ENCODE assay signal across 12 cellular contexts in the genomic region with DNA sequence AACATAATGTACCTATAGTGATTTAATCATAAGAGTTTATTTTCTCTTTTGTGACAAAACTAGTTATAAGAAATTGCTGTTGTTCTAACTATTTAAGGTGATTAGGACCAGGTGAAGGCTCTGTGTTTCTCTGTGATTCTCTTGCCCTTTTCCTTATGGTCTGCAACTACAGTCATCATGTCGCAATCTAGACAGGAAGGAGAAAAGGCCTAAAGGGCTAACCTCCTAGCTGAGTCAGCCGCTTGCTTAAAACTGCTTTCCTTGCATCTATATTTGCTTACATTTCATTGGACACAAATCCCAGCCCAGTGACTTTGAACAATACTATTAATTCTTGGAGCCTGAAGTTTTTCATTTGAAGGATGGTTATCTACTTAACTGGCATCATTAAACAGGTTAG.
DNase-seq lines count a peak whose midpoint lies in the region; ATAC-seq, FAIRE-seq and TF ChIP-seq lines count a peak whose summit lies in the region.
"Had no signal": no experiment of that assay in that cellular context is flagged by ENCODE, and none has a peak within 500 bp of the region (broad histone marks: within the 10 kb centered on the region; RNA-seq: fewer than 3 reads in every experiment).

No MANE protein-coding gene starts in this region.

- peak overlapping the region in 1 of 2 experiments; percentile 22; a peak in 1 of 4 replicates for H4K8ac ChIP-seq in IMR-90 (ENCODE audit: low read depth in 2 of 2, low read length in 2 of 2)

- H3K27ac ChIP-seq in AG04450 (ENCODE audit: low read depth, low read length) (no peak overlapping the region), IMR-90 (ENCODE audit: insufficient read depth, low read length) (no peak overlapping the region), astrocyte (ENCODE audit: low read depth, low read length) (peak overlapping the region; percentile 38)

- H2AFZ ChIP-seq in IMR-90 (replicated peaks; ENCODE audit: low read length, poor library complexity) (no peak overlapping the region), astrocyte (ENCODE audit: low read depth, low read length) (no peak overlapping the region)

- TF ChIP-seq POLR2A in IMR-90 (IDR thresholded peaks at IDR 0.05; ENCODE audit: low read depth, low read length) = no peak

- no peak overlapping the region for H2BK20ac ChIP-seq in IMR-90 (ENCODE audit: low read depth, low read length)

- H3K4me1 ChIP-seq in IMR-90 (ENCODE audit: control insufficient read depth, insufficient read depth, low read length) = peaks cover 3% of the 10 kb centered on the region; the same call in 1 of the 2 replicates
- peaks cover 15% of the 10 kb centered on the region for H3K4me1 ChIP-seq in astrocyte (ENCODE audit: insufficient read depth, low read length)

- H2BK5ac ChIP-seq in IMR-90 (ENCODE audit: low read depth, low read length, poor library complexity, severe bottlenecking) = peak overlapping the region; percentile 97

- no peak overlapping the region for H2BK15ac ChIP-seq in IMR-90 (ENCODE audit: low read depth, low read length)

- no TSS peak for BruUV-seq in IMR-90 (replicated peaks; lab: Mats Ljungman, UMichigan)

- no peaks in the 10 kb centered on the region for H3K27me3 Mint-ChIP-seq in astrocyte (ENCODE audit: low read depth, unreplicated experiment)
- H3K27me3 Mint-ChIP-seq: CD4-positive, CD25-positive, alpha-beta regulatory T cell had no signal

- H3K4me1 Mint-ChIP-seq in astrocyte (ENCODE audit: low read depth, unreplicated experiment) = peaks cover 23% of the 10 kb centered on the region

- H2AK9ac ChIP-seq in IMR-90 (replicated peaks; ENCODE audit: low read depth, low read length, poor library complexity) = no peak overlapping the region

- H3K79me1 ChIP-seq in IMR-90 (ENCODE audit: low read depth in 1 of 2, low read length in 2 of 2) = peaks cover 0 to 3% of the 10 kb centered on the region in 2 experiments; a peak in 1 of 4 replicates

- no peaks in the 10 kb centered on the region for H3K9me1 ChIP-seq in IMR-90 (ENCODE audit: insufficient read depth, low read length)

- no peak overlapping the region for H3K9ac ChIP-seq in IMR-90 (ENCODE audit: low read depth, low read length)
- no peak overlapping the region for H3K9ac ChIP-seq in astrocyte (ENCODE audit: low read length)

- H3K4ac ChIP-seq in IMR-90 (ENCODE audit: low read depth, low read length) = no peak overlapping the region

- POLR2A ChIA-PET in AG04450 (lab: Yijun Ruan, JAX) = no interaction called here
- POLR2A ChIA-PET in IMR-90 (lab: Charles Lee; ENCODE audit: unreplicated experiment) = interaction anchor here (0.8 kb wide), 1 partner anchor 10 kb away, joined by 3 read pairs; no protein-coding TSS in a partner anchor

- no peak overlapping the region for H4K91ac ChIP-seq in IMR-90 (ENCODE audit: insufficient read depth, low read depth, low read length)

- H3K27ac Mint-ChIP-seq in astrocyte (ENCODE audit: unreplicated experiment) = peak overlapping the region; percentile 90
- H3K27ac Mint-ChIP-seq: nephron progenitor cell had no signal

- peak overlapping the region; percentile 72; the same call in 1 of the 2 replicates for H2BK120ac ChIP-seq in IMR-90 (ENCODE audit: low read depth, low read length)

- H3K14ac ChIP-seq in IMR-90 (replicated peaks; ENCODE audit: low read depth, low read length) = 0 out of 2 replicates have a peak overlapping the region, but pooled peaks have one; percentile 43

- intact Hi-C loops in IMR-90 (cut with micrococcal nuclease) = no loop called here

- H3K56ac ChIP-seq in IMR-90 (ENCODE audit: extremely low read depth, insufficient read depth, low read length) = no peak overlapping the region

- TF ChIP-seq CTCF in AG04450 (IDR thresholded peaks at IDR 0.05; ENCODE audit: low read depth, low read length) (no peak), IMR-90 (conservative IDR thresholded peaks at IDR 0.05; ENCODE audit: low read depth, low read length) (no peak), astrocyte (IDR thresholded peaks at IDR 0.05; ENCODE audit: insufficient read depth, low read depth, low read length) (no peak)

- dilution Hi-C loops in IMR-90 (cut with HindIII; ENCODE audit: low sequenced_read_pairs, unreplicated experiment) = no loop called here

- H3K36me3 Mint-ChIP-seq in astrocyte (ENCODE audit: low read depth, unreplicated experiment) = peaks cover 9% of the 10 kb centered on the region

- no peaks in the 10 kb centered on the region for H3K9me3 Mint-ChIP-seq in astrocyte (ENCODE audit: unreplicated experiment)
- H3K9me3 Mint-ChIP-seq: CD4-positive, CD25-positive, alpha-beta regulatory T cell; nephron progenitor cell had no signal

- DNase-seq in AG04450 (ENCODE audit: low read depth, low spot score) = peak; percentile 55
- peak; percentile 93 for DNase-seq in IMR-90
- DNase-seq in astrocyte (ENCODE audit: low read depth) = peak; percentile 81
- peak; percentile 87 for DNase-seq in kidney tubule cell (ENCODE audit: low spot score)
- DNase-seq in globus pallidus (ENCODE audit: low spot score) = no peak
- no peak for DNase-seq in H7
- DNase-seq in cortex of kidney (lab: John Stamatoyannopoulos, UW) = no peak
- no peak for DNase-seq in DMS79 (lab: John Stamatoyannopoulos, UW)
- DNase-seq: CD4-positive, CD25-positive, alpha-beta regulatory T cell; erythroblast; MM.1S; nephron progenitor cell had no signal

- H3K4me2 ChIP-seq in IMR-90 (ENCODE audit: low read depth, low read length) (peak overlapping the region; percentile 70; the same call in 1 of the 2 replicates), astrocyte (ENCODE audit: low read length) (peak overlapping the region; percentile 66)

- H3K79me2 ChIP-seq in astrocyte (ENCODE audit: insufficient read depth, low read length) = no peaks in the 10 kb centered on the region

- CTCF ChIA-PET in AG04450 (lab: Charles Lee) = interaction anchor here (0.9 to 2.8 kb wide), 5 partner anchors 9 to 66 kb away, joined by 3 to 25 read pairs (median 9); no protein-coding TSS in a partner anchor
- CTCF ChIA-PET in IMR-90 (lab: Yijun Ruan, JAX) = interaction anchor here (0.5 to 1.1 kb wide), 4 partner anchors 10 to 1640 kb away, joined by 3 read pairs; no protein-coding TSS in a partner anchor

- 0 out of 2 replicates have a peak overlapping the region, but pooled peaks have one; percentile 33 for H3K23ac ChIP-seq in IMR-90 (ENCODE audit: low read depth, low read length)

- peak; percentile 93 for ATAC-seq in IMR-90 (ENCODE audit: low read depth)

- no peak overlapping the region for H2AK5ac ChIP-seq in IMR-90 (ENCODE audit: low read depth, low read length)

- H4K20me1 ChIP-seq in IMR-90 (ENCODE audit: insufficient read depth, low read length) (no peaks in the 10 kb centered on the region), astrocyte (ENCODE audit: insufficient read depth, low read length) (no peaks in the 10 kb centered on the region)

- in situ Hi-C loops in IMR-90 (cut with MboI; ENCODE audit: low sequenced_read_pairs) = no loop called here

- FAIRE-seq in astrocyte (lab: Jason Lieb, UNC) = peak; percentile 90

- no peaks in the 10 kb centered on the region for H3K9me3 ChIP-seq in AG04450 (ENCODE audit: control insufficient read depth, insufficient read depth, low read length)
- no peaks in the 10 kb centered on the region for H3K9me3 ChIP-seq in IMR-90 (ENCODE audit: control insufficient read depth, insufficient read depth, low read length)
- H3K9me3 ChIP-seq in astrocyte (ENCODE audit: insufficient read depth, low read depth, low read length) = no peaks in the 10 kb centered on the region

- H3K36me3 ChIP-seq in IMR-90 (ENCODE audit: control insufficient read depth, insufficient read depth, low read length) (peaks cover 16% of the 10 kb centered on the region), astrocyte (ENCODE audit: insufficient read depth, low read length) (peaks cover 3% of the 10 kb centered on the region), H7 (replicated peaks; ENCODE audit: control insufficient read depth, insufficient read depth, low read length) (no peaks in the 10 kb centered on the region)

- H4K5ac ChIP-seq in IMR-90 (ENCODE audit: low read depth, low read length) = no peak overlapping the region

- no peak overlapping the region for H3K4me3 Mint-ChIP-seq in astrocyte (ENCODE audit: unreplicated experiment)
- H3K4me3 Mint-ChIP-seq: CD4-positive, CD25-positive, alpha-beta regulatory T cell; nephron progenitor cell had no signal

- peak overlapping the region; percentile 68; the same call in 1 of the 2 replicates for H3K18ac ChIP-seq in IMR-90 (ENCODE audit: low read depth, low read length)

- WGBS in IMR-90 (ENCODE audit: extremely low coverage in 2 of 2, insufficient read length in 1 of 2), 2 experiments = no CpG with 5 or more reads among the region's 2 CpGs

- no peak for TF ChIP-seq RAD21 in IMR-90 (IDR thresholded peaks at IDR 0.05; ENCODE audit: low read length)

- no peaks in the 10 kb centered on the region for H3K27me3 ChIP-seq in AG04450 (ENCODE audit: control insufficient read depth, insufficient read depth, low read length)
- no peaks in the 10 kb centered on the region for H3K27me3 ChIP-seq in IMR-90 (ENCODE audit: control insufficient read depth, insufficient read depth, low read length)
- no peaks in the 10 kb centered on the region for H3K27me3 ChIP-seq in astrocyte (ENCODE audit: insufficient read depth, low read length)
- no peaks in the 10 kb centered on the region for H3K27me3 ChIP-seq in H7 (ENCODE audit: control insufficient read depth, insufficient read depth, low read length)

- H3K4me3 ChIP-seq in AG04450 (ENCODE audit: low read depth, low read length) = no peak overlapping the region
- H3K4me3 ChIP-seq in IMR-90 (ENCODE audit: insufficient read depth, low read depth, low read length) = no peak overlapping the region
- H3K4me3 ChIP-seq in astrocyte (ENCODE audit: insufficient read depth, low read depth, low read length) = no peak overlapping the region
- H3K4me3 ChIP-seq in H7 (ENCODE audit: insufficient read depth, low read depth, low read length) = no peak overlapping the region

TF ChIP-seq in IMR-90, 13 proteins besides CTCF, POLR2A, EP300 and RAD21 (continues in another document):
- TF ChIP-seq MXI1 (IDR thresholded peaks at IDR 0.05; ENCODE audit: borderline replicate concordance, low read depth, low read length) (no peak), MAFK (IDR thresholded peaks at IDR 0.05; ENCODE audit: low read depth, low read length) (peak; percentile 91), CHD1 (IDR thresholded peaks at IDR 0.05; ENCODE audit: low read depth, low read length) (no peak), SMC3 (IDR thresholded peaks at IDR 0.05; ENCODE audit: low read depth, low read length) (no peak), RCOR1 (IDR thresholded peaks at IDR 0.05; ENCODE audit: insufficient replicate concordance, low read length) (no peak)
- TF ChIP-seq, protein P1, sequence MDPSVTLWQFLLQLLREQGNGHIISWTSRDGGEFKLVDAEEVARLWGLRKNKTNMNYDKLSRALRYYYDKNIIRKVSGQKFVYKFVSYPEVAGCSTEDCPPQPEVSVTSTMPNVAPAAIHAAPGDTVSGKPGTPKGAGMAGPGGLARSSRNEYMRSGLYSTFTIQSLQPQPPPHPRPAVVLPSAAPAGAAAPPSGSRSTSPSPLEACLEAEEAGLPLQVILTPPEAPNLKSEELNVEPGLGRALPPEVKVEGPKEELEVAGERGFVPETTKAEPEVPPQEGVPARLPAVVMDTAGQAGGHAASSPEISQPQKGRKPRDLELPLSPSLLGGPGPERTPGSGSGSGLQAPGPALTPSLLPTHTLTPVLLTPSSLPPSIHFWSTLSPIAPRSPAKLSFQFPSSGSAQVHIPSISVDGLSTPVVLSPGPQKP (IDR thresholded peaks at IDR 0.05; ENCODE audit: borderline replicate concordance, low read depth, low read length) = no peak

Comparison
In these comparisons a context has a peak if more than half of its experiments do, and no peak if none do; other contexts are left out.
1. DNase-seq: peak in AG04450 (single experiment), IMR-90 (single experiment), astrocyte (single experiment) and kidney tubule cell (single experiment); none in globus pallidus (single experiment), H7 (single experiment), cortex of kidney (single experiment) and DMS79 (single experiment).